ENCODE assay signal across 10 cellular contexts in genomic region chr2:216014006-216014405, GRCh38. TPM values are rescaled to one million over a fixed set of nuclear protein-coding genes. Genes with fewer than 3 reads are reported as not detected.
DNase-seq lines count a peak whose midpoint lies in the region; ATAC-seq, FAIRE-seq and TF ChIP-seq lines count a peak whose summit lies in the region.
"Had no signal": no experiment of that assay in that cellular context is flagged by ENCODE, and none has a peak within 500 bp of the region (broad histone marks: within the 10 kb centered on the region; RNA-seq: fewer than 3 reads in every experiment).

No MANE protein-coding gene starts in this region.

- RAD21 ChIA-PET in GM12878 (lab: Charles Lee; ENCODE audit: unreplicated experiment): interaction anchor here (0.8 to 3.2 kb wide), 5 partner anchors 9 to 63 kb away, joined by 3 to 26 read pairs (median 3); no protein-coding TSS in a partner anchor

- H3K9ac ChIP-seq in GM12878 (ENCODE audit: control insufficient read depth, insufficient read depth, low read length): no peak overlapping the region

- TF ChIP-seq RAD21 in GM12878 (IDR thresholded peaks at IDR 0.05; ENCODE audit: insufficient read depth, low read depth, low read length): no peak

- TF ChIP-seq EP300 in GM12878 (IDR thresholded peaks at IDR 0.05; ENCODE audit: borderline replicate concordance in 1 of 2, control insufficient read depth in 1 of 2, low read depth in 2 of 2, low read length in 2 of 2): no peak

- in situ Hi-C loops in GM12878 (cut with MboI): no loop called here

- H3K27ac Mint-ChIP-seq in CD4-positive, alpha-beta memory T cell: peak overlapping the region in 6 of 7 donors; percentile 15 to 68 (median 49)
- peak overlapping the region in 5 of 10 donors; percentile 39 to 76 (median 64) for H3K27ac Mint-ChIP-seq in naive thymus-derived CD8-positive, alpha-beta T cell

- no peak for DNase-seq in CD4-positive, alpha-beta memory T cell
- no peak for DNase-seq in Jurkat, Clone E6-1 (ENCODE audit: low read depth, low spot score)
- no peak for DNase-seq in GM12878 (ENCODE audit: low read depth, low spot score)
- no peak for DNase-seq in naive thymus-derived CD8-positive, alpha-beta T cell

- no peaks in the 10 kb centered on the region for H3K27me3 Mint-ChIP-seq in CD4-positive, alpha-beta memory T cell
- no peaks in the 10 kb centered on the region for H3K27me3 Mint-ChIP-seq in naive thymus-derived CD8-positive, alpha-beta T cell

- H3K9me3 Mint-ChIP-seq in CD4-positive, alpha-beta memory T cell: no peaks in the 10 kb centered on the region
- no peaks in the 10 kb centered on the region for H3K9me3 Mint-ChIP-seq in naive thymus-derived CD8-positive, alpha-beta T cell

- H3K4me1 ChIP-seq in CD4-positive, alpha-beta memory T cell (ENCODE audit: insufficient read depth, low read length): peaks cover 47% of the 10 kb centered on the region
- peaks cover 31% of the 10 kb centered on the region for H3K4me1 ChIP-seq in GM12878 (ENCODE audit: control insufficient read depth, insufficient read depth, low read length)

- no peak overlapping the region for H3K4me3 ChIP-seq in CD4-positive, alpha-beta memory T cell (ENCODE audit: low read length in 2 of 2)
- peak overlapping the region; percentile 71 for H3K4me3 ChIP-seq in Jurkat, Clone E6-1 (ENCODE audit: low read length)
- peak overlapping the region; percentile 94; the same call in 1 of the 2 replicates for H3K4me3 ChIP-seq in GM12878

- H3K9me3 ChIP-seq in CD4-positive, alpha-beta memory T cell (ENCODE audit: control insufficient read depth in 1 of 2, low read length in 2 of 2): no peaks in the 10 kb centered on the region
- H3K9me3 ChIP-seq in GM12878 (replicated peaks; ENCODE audit: control insufficient read depth, insufficient read depth, low read length): no peaks in the 10 kb centered on the region; the same call in 2 of the 3 replicates
- H3K9me3 ChIP-seq: mucosa of descending colon, upper lobe of right lung had no signal

- peaks cover 45% of the 10 kb centered on the region for H3K79me2 ChIP-seq in GM12878 (ENCODE audit: control insufficient read depth, insufficient read depth, low read length)

- BruUV-seq in GM12878 (replicated peaks; lab: Mats Ljungman, UMichigan): no TSS peak

- H3K4me1 Mint-ChIP-seq in CD4-positive, alpha-beta memory T cell: peaks cover 40 to 62% (median 46%) of the 10 kb centered on the region in 4 donors
- peaks cover 24 to 55% (median 49%) of the 10 kb centered on the region in 4 donors for H3K4me1 Mint-ChIP-seq in naive thymus-derived CD8-positive, alpha-beta T cell

- H2AFZ ChIP-seq in GM12878 (ENCODE audit: control insufficient read depth, low read depth, low read length): peak overlapping the region; percentile 5; the same call in 1 of the 2 replicates

- H3K27ac ChIP-seq in CD4-positive, alpha-beta memory T cell (ENCODE audit: low read depth, low read length): no peak overlapping the region
- H3K27ac ChIP-seq in GM12878 (ENCODE audit: control insufficient read depth, insufficient read depth): peak overlapping the region; percentile 93

- no peaks in the 10 kb centered on the region for H4K20me1 ChIP-seq in GM12878 (ENCODE audit: control insufficient read depth, insufficient read depth)

- POLR2A ChIA-PET in CD4-positive, alpha-beta memory T cell (lab: Charles Lee; ENCODE audit: partially characterized antibody): no interaction called here
- POLR2A ChIA-PET in GM12878 (lab: Charles Lee): interaction anchor here (1.1 kb wide), 1 partner anchor 9 kb away, joined by 4 read pairs; no protein-coding TSS in a partner anchor
- POLR2A ChIA-PET in naive thymus-derived CD8-positive, alpha-beta T cell (lab: Charles Lee): no interaction called here

- no peak for FAIRE-seq in GM12878 (lab: Jason Lieb, UNC)

- H3K36me3 ChIP-seq in CD4-positive, alpha-beta memory T cell (ENCODE audit: insufficient read depth, low read length): no peaks in the 10 kb centered on the region
- H3K36me3 ChIP-seq in GM12878 (ENCODE audit: control insufficient read depth in 2 of 2, insufficient read depth in 2 of 2, low read length in 1 of 2): no peaks in the 10 kb centered on the region
- H3K36me3 ChIP-seq: upper lobe of right lung had no signal

- WGBS in GM12878 (ENCODE audit: insufficient coverage, insufficient replicate concordance, low lambda C conversion rate, missing lambda C conversion rate): 93% methylated on average over 8 of the region's 8 CpGs

- SMC1A ChIA-PET in GM12878 (lab: Charles Lee; ENCODE audit: uncharacterized antibody, unreplicated experiment): interaction anchor here (1.0 to 1.1 kb wide), 2 partner anchors 9 to 64 kb away, joined by 3 read pairs; no protein-coding TSS in a partner anchor

- peak overlapping the region; percentile 17 to 81 (median 74) for H3K4me3 Mint-ChIP-seq in CD4-positive, alpha-beta memory T cell
- peak overlapping the region; percentile 47 to 88 (median 74) for H3K4me3 Mint-ChIP-seq in naive thymus-derived CD8-positive, alpha-beta T cell

- intact Hi-C loops in CD4-positive, alpha-beta memory T cell (cut with micrococcal nuclease): loop anchor here (5.0 to 10.0 kb wide), 2 partner anchors 699 to 1207 kb away; partner anchors contain the start of genes ATIC and BARD1
- intact Hi-C loops in GM12878 (cut with micrococcal nuclease; ENCODE audit: unreplicated experiment): loop anchor here (2.0 kb wide), 1 partner anchor 37 kb away; no protein-coding TSS in a partner anchor

- ATAC-seq in GM12878 (no peak), GM21381 (IDR thresholded peaks at IDR 0.05; ENCODE audit: unreplicated experiment) (no peak), HG02970 (IDR thresholded peaks at IDR 0.05; ENCODE audit: low FRiP score, unreplicated experiment) (no peak), GM19463 (IDR thresholded peaks at IDR 0.05; ENCODE audit: unreplicated experiment) (no peak), GM18861 (IDR thresholded peaks at IDR 0.05; ENCODE audit: unreplicated experiment) (no peak)
- ATAC-seq in naive thymus-derived CD8-positive, alpha-beta T cell: no peak

- H3K36me3 Mint-ChIP-seq in CD4-positive, alpha-beta memory T cell: peaks cover 0 to 4% of the 10 kb centered on the region in 2 donors
- peaks cover 0 to 4% (median 0%) of the 10 kb centered on the region in 3 donors for H3K36me3 Mint-ChIP-seq in naive thymus-derived CD8-positive, alpha-beta T cell

- TF ChIP-seq CTCF in GM12878 (IDR thresholded peaks at IDR 0.05 in 2 of 3, conservative IDR thresholded peaks at IDR 0.05 in 1 of 3; ENCODE audit: control insufficient read depth in 2 of 3, extremely low read depth in 1 of 3, insufficient read depth in 1 of 3, low read depth in 3 of 3, low read length in 3 of 3): no peak

- TF ChIP-seq POLR2A in GM12878 (IDR thresholded peaks at IDR 0.05; ENCODE audit: low read depth, low read length): no peak

- CTCF ChIA-PET in CD4-positive, alpha-beta memory T cell (lab: Charles Lee; ENCODE audit: partially characterized antibody): interaction anchor here (0.9 to 3.7 kb wide), 5 partner anchors 9 to 45 kb away, joined by 3 to 27 read pairs (median 4); no protein-coding TSS in a partner anchor
- CTCF ChIA-PET in GM12878 (lab: Yijun Ruan, JAX): interaction anchor here (0.7 to 10.4 kb wide), 8 partner anchors 8 to 99 kb away, joined by 3 to 138 read pairs (median 4); no protein-coding TSS in a partner anchor

- H3K27me3 ChIP-seq in CD4-positive, alpha-beta memory T cell (ENCODE audit: insufficient read depth, low read length): no peaks in the 10 kb centered on the region
- no peaks in the 10 kb centered on the region for H3K27me3 ChIP-seq in GM12878 (replicated peaks in 1 of 2; ENCODE audit: control insufficient read depth in 2 of 2, insufficient read depth in 2 of 2, low read length in 1 of 2)
- H3K27me3 ChIP-seq: upper lobe of right lung had no signal

- H3K4me2 ChIP-seq in GM12878 (ENCODE audit: control insufficient read depth, insufficient read depth): peak overlapping the region; percentile 28; the same call in 1 of the 2 replicates

TF ChIP-seq in GM12878, 131 proteins besides CTCF, POLR2A, EP300 and RAD21:
- TF ChIP-seq LARP7 (IDR thresholded peaks at IDR 0.05) (0 out of 2 replicates have a peak, but pooled peaks have one; percentile 16), BACH1 (IDR thresholded peaks at IDR 0.05; ENCODE audit: borderline replicate concordance) (no peak)

RNA-seq across cellular contexts. Expression of gene MREG, which starts 0.7 kb away (rescaled TPM):
- 1 to 10 TPM; 7.4 TPM for total RNA-seq in CD4-positive, alpha-beta memory T cell
- 1 to 10 TPM in 1 of 2 donors, under 1 TPM in 1; 0.11 to 2.1 TPM for polyA plus RNA-seq in CD4-positive, alpha-beta memory T cell
- 13.3 TPM for polyA plus RNA-seq in Jurkat, Clone E6-1 (2012; ENCODE audit: insufficient read depth, insufficient read length)
- total RNA-seq in GM12878 (2013; cell fraction: nucleolus; rRNA removed): 18.7 and 19.5 TPM in 2 replicates
- total RNA-seq in GM12878 (2014; rRNA removed) (39.0 and 40.9 TPM in 2 replicates), GM12878 (2014; rRNA removed; fragmentation: Illumina TruSeq; extraction: Trizol) (27.9 and 28.5 TPM in 2 replicates), GM12878 (2021) (45.0 and 46.3 TPM in 2 replicates)
- 15.4 TPM for polyA plus RNA-seq in GM12878 (2011; ENCODE audit: low read depth)
- polyA plus RNA-seq in GM12878 (2011; rRNA removed) (31.9 and 47.2 TPM in 2 replicates), GM12878 (2014; fragmentation: Illumina TruSeq; extraction: Trizol) (23.8 and 30.2 TPM in 2 replicates), GM12878 (2014; fragmentation: Nextera tagmentation; extraction: Ambion mirVana) (10 to 100 TPM; 16.8 to 21.3 TPM), GM12878 (2014; rRNA removed) (34.1 and 34.5 TPM in 2 replicates), GM12878 (2016; fragmentation: Nextera tagmentation; extraction: Ambion mirVana) (10 to 100 TPM in 1 of 2 experiments, 1 to 10 TPM in 1; 6.9 to 28.6 TPM)
- polyA plus RNA-seq in GM12878 (2011; cell fraction: cytosol; rRNA removed): 15.6 and 17.5 TPM in 2 replicates
- 18.2 and 22.0 TPM in 2 replicates for polyA plus RNA-seq in GM12878 (2011; cell fraction: nucleus; rRNA removed)
- polyA plus RNA-seq in GM12878 (2012): 18.6 and 22.6 TPM in 2 replicates
- polyA minus RNA-seq in GM12878 (2011; rRNA and poly(A)+ RNA removed): 22.3 and 23.7 TPM in 2 replicates
- 11.2 and 13.9 TPM in 2 replicates for polyA minus RNA-seq in GM12878 (2011; cell fraction: cytosol; rRNA and poly(A)+ RNA removed)
- polyA minus RNA-seq in GM12878 (2011; cell fraction: nucleus; rRNA and poly(A)+ RNA removed): 8.3 and 14.4 TPM in 2 replicates
- total RNA-seq in naive thymus-derived CD8-positive, alpha-beta T cell: 1 to 10 TPM; 5.2 to 8.5 TPM
- polyA plus RNA-seq in naive thymus-derived CD8-positive, alpha-beta T cell: 1 to 10 TPM in 2 of 3 donors, under 1 TPM in 1; 0.97 to 3.3 (median 2.7) TPM

Comparison
In these comparisons a context has a peak if more than half of its experiments do, and no peak if none do; other contexts are left out.
1. H3K4me3 ChIP-seq: peak in Jurkat, Clone E6-1 (single experiment) and GM12878 (single experiment); none in CD4-positive, alpha-beta memory T cell (0 of 2).